8 cellular contexts compared by ENCODE assay signal in the genomic region with DNA sequence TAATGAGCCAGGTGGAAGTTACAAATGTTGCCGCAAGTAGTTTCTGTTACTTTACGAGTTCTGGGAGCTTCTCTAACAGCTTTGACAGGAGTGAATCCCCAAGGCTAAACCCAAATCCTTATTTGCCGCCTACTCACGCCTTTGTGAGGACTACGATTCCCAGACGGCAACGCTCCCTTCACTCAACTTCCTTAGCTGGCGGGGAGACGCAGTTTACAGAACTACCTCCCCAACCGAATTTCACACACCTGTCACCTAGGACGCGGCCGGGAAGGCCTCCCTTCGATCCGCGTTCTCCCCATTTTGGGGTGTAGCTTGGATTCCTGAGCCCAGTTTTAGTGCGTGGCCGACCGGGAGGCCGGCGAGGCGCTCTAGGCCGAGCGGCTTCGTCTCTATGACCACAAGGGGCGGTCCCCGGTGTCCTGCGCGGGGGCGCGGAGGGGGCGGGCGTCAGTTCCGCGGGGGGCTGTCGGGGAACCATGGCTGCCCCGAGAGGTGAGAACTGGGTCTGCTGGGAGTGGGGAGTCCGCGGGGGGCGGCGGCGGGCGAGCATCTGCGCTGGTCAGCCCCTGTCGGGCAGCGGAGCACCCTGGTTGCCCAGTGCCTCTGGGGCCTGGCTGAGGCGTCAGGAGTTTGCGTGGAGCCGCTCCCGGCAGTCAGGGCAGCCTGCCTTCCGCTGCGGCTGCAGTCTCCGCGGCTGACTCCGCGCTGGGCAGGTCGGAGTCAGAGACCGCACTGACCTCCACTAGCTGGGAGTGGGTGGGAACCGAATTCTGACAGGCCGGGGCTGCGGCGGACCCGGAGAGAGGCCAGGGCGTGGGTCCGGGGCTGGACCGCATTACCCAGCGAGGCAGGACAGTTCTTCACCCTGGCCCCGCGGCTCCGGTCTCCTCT. TPM values are rescaled to one million over a fixed set of nuclear protein-coding genes. Genes with fewer than 3 reads are reported as not detected.
DNase-seq lines count a peak whose midpoint lies in the region; ATAC-seq, FAIRE-seq and TF ChIP-seq lines count a peak whose summit lies in the region.

A gene with protein sequence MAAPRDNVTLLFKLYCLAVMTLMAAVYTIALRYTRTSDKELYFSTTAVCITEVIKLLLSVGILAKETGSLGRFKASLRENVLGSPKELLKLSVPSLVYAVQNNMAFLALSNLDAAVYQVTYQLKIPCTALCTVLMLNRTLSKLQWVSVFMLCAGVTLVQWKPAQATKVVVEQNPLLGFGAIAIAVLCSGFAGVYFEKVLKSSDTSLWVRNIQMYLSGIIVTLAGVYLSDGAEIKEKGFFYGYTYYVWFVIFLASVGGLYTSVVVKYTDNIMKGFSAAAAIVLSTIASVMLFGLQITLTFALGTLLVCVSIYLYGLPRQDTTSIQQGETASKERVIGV (plus strand): TSS at position 450 of the 894 bp plus-strand sequence. CDS start 30 bp downstream, at position 480.

- intact Hi-C loops in heart left ventricle (cut with DNase I) = loop anchor here in 8 of 10 donors (1.0 to 10.0 kb wide), 15 partner anchors 60 to 318 kb away; partner anchors contain the start of genes AKIRIN2 (in 3 of the 8), SMIM8 (in 3 of the 8), CFAP206 (in 2 of the 8) and ORC3 (in 2 of the 8)

- H3K27me3 ChIP-seq in adipocyte (replicated peaks; ENCODE audit: control insufficient read depth, insufficient read depth, low read length) (no peaks in the 10 kb centered on the region), heart left ventricle (no peaks in the 10 kb centered on the region), trophoblast cell (ENCODE audit: insufficient read depth, low read length) (no peaks in the 10 kb centered on the region), tibial nerve (no peaks in the 10 kb centered on the region)

- peak within 1 kb of the TSS; percentile 65 for H3K14ac ChIP-seq in trophoblast cell (ENCODE audit: low read length)

- FAIRE-seq in GM12891 (lab: Jason Lieb, UNC) = peak; percentile 93

- peak; percentile 84 for DNase-seq in GM12891 (ENCODE audit: insufficient read length, low spot score)
- peak; percentile 86 to 94 (median 93) for DNase-seq in NCI-H1417 (lab: John Stamatoyannopoulos, UW)
- DNase-seq in SW480 (ENCODE audit: low spot score) = peak; percentile 76
- peak; percentile 90 for DNase-seq in adipocyte (ENCODE audit: low read depth)
- DNase-seq in heart left ventricle = peak; percentile 87 to 95 (median 90)
- DNase-seq in trophoblast cell = peak; percentile 60 to 79
- peak; percentile 68 to 76 for DNase-seq in tibial nerve (ENCODE audit: low spot score in 2 of 2)

- no peaks in the 10 kb centered on the region for H3K9me3 ChIP-seq in adipocyte (ENCODE audit: control insufficient read depth, low read length)
- H3K9me3 ChIP-seq in heart left ventricle = no peaks in the 10 kb centered on the region
- H3K9me3 ChIP-seq in trophoblast cell (ENCODE audit: insufficient read depth, low read depth, low read length) = no peaks in the 10 kb centered on the region
- H3K9me3 ChIP-seq in tibial nerve = no peaks in the 10 kb centered on the region

- H2BK5ac ChIP-seq in trophoblast cell (ENCODE audit: low read depth, low read length, poor library complexity) = peak within 1 kb of the TSS; percentile 77

- ATAC-seq in HG02763 (IDR thresholded peaks at IDR 0.05; ENCODE audit: unreplicated experiment) (peak; percentile 96), heart left ventricle (peak; percentile 98 to 100 (median 98))

- H4K12ac ChIP-seq in trophoblast cell (ENCODE audit: low read depth, low read length) = peak within 1 kb of the TSS; percentile 76

- H2AK5ac ChIP-seq in trophoblast cell (ENCODE audit: low read length) = no peak within 1 kb of the TSS

- peak within 1 kb of the TSS; percentile 67 for H4K8ac ChIP-seq in trophoblast cell (ENCODE audit: low read depth, low read length)

- no peak within 1 kb of the TSS for H2BK12ac ChIP-seq in trophoblast cell (ENCODE audit: low read length)

- peak; percentile 57 to 89 for TF ChIP-seq EP300 in tibial nerve (IDR thresholded peaks at IDR 0.05)

- H3K4me3 ChIP-seq in adipocyte (ENCODE audit: low read length) (peak within 1 kb of the TSS; percentile 98), heart left ventricle (peak within 1 kb of the TSS; percentile 69 to 98 (median 86)), trophoblast cell (ENCODE audit: low read depth, low read length) (peak within 1 kb of the TSS; percentile 97), tibial nerve (peak within 1 kb of the TSS; percentile 67 to 98 (median 82))

- H3K36me3 ChIP-seq in adipocyte (ENCODE audit: control insufficient read depth, insufficient read depth, low read length, severe bottlenecking) = peaks cover 1% of the 10 kb centered on the region
- H3K36me3 ChIP-seq in heart left ventricle = peaks cover 0 to 6% (median 3%) of the 10 kb centered on the region in 9 donors
- peaks cover 0 to 2% of the 10 kb centered on the region in 2 experiments for H3K36me3 ChIP-seq in trophoblast cell (ENCODE audit: control insufficient read depth in 1 of 2, insufficient read depth in 2 of 2, low read length in 2 of 2)
- peaks cover 0 to 6% (median 0%) of the 10 kb centered on the region in 3 donors for H3K36me3 ChIP-seq in tibial nerve

- WGBS in heart left ventricle, 4 donors = 0 to 2% (median 1%) methylated on average over 27 to 70 of the region's 70 CpGs
- no CpG with 5 or more reads among the region's 70 CpGs for WGBS in trophoblast cell (ENCODE audit: extremely low coverage, insufficient coverage, insufficient read length)
- 1% methylated on average over 18 to 31 of the region's 70 CpGs for WGBS in tibial nerve, 2 donors

- H4K91ac ChIP-seq in trophoblast cell (ENCODE audit: low read depth, low read length) = peak within 1 kb of the TSS; percentile 75

- peaks cover 7% of the 10 kb centered on the region for H3K79me1 ChIP-seq in trophoblast cell (ENCODE audit: low read length)

- H3K9ac ChIP-seq in adipocyte (ENCODE audit: low read length) = peak within 1 kb of the TSS; percentile 99
- H3K9ac ChIP-seq in trophoblast cell (ENCODE audit: low read length) = peak within 1 kb of the TSS; percentile 97

- peak within 1 kb of the TSS; percentile 78 to 96 (median 94) for H3K27ac ChIP-seq in heart left ventricle
- peak within 1 kb of the TSS; percentile 30 for H3K27ac ChIP-seq in trophoblast cell (ENCODE audit: low read depth, low read length)
- peak within 1 kb of the TSS; percentile 80 to 97 (median 92) for H3K27ac ChIP-seq in tibial nerve

- TF ChIP-seq CTCF in heart left ventricle (IDR thresholded peaks at IDR 0.05) (peak in 11 of 12 donors; percentile 13 to 45 (median 28)), tibial nerve (IDR thresholded peaks at IDR 0.05) (peak; percentile 9 to 62 (median 42))

- peak; percentile 80 for TF ChIP-seq POLR2A in GM12891 (IDR thresholded peaks at IDR 0.05; ENCODE audit: low read depth, low read length)
- TF ChIP-seq POLR2A in heart left ventricle (IDR thresholded peaks at IDR 0.05) = peak in 1 of 2 donors; percentile 68
- TF ChIP-seq POLR2A in tibial nerve (IDR thresholded peaks at IDR 0.05) = peak; percentile 8 to 43

- H3K4me1 ChIP-seq in adipocyte (ENCODE audit: control insufficient read depth, insufficient read depth, low read length) (peaks cover 7% of the 10 kb centered on the region), heart left ventricle (peaks cover 0 to 20% (median 7%) of the 10 kb centered on the region in 12 donors), trophoblast cell (ENCODE audit: control insufficient read depth in 1 of 2, insufficient read depth in 2 of 2, low read length in 2 of 2) (peaks cover 3 to 4% of the 10 kb centered on the region in 2 experiments), tibial nerve (peaks cover 0 to 18% (median 4%) of the 10 kb centered on the region in 4 donors)

- H3K79me2 ChIP-seq in trophoblast cell (ENCODE audit: control insufficient read depth, insufficient read depth, low read length, poor library complexity) = peaks cover 6% of the 10 kb centered on the region

- peak within 1 kb of the TSS; percentile 59 for H2AFZ ChIP-seq in trophoblast cell (ENCODE audit: insufficient read depth, low read length, poor library complexity)

- H3K23ac ChIP-seq in trophoblast cell (ENCODE audit: low read length) = no peak within 1 kb of the TSS

- H3K18ac ChIP-seq in trophoblast cell (ENCODE audit: low read length) = peak within 1 kb of the TSS; percentile 75

- peak within 1 kb of the TSS; percentile 20 for H3K4ac ChIP-seq in trophoblast cell (ENCODE audit: low read depth, low read length)

- H3K4me2 ChIP-seq in trophoblast cell (ENCODE audit: low read length) = peak within 1 kb of the TSS; percentile 95

- peak within 1 kb of the TSS; percentile 79 for H2BK120ac ChIP-seq in trophoblast cell (ENCODE audit: insufficient read depth, low read length, poor library complexity)

TF ChIP-seq in GM12891, 5 proteins besides CTCF, POLR2A, EP300 and RAD21:
- TF ChIP-seq POU2F2 (IDR thresholded peaks at IDR 0.05; ENCODE audit: low read depth, low read length) (0 out of 2 replicates have a peak, but pooled peaks have one; percentile 47), POLR2AphosphoS5 (IDR thresholded peaks at IDR 0.05; ENCODE audit: low read depth, low read length) (peak; percentile 79), PAX5 (IDR thresholded peaks at IDR 0.05; ENCODE audit: insufficient read depth, low read length, severe bottlenecking) (no peak), SPI1 (IDR thresholded peaks at IDR 0.05; ENCODE audit: low read depth, low read length) (no peak; the same call in 1 of the 2 replicates), TAF1 (IDR thresholded peaks at IDR 0.05; ENCODE audit: low read depth, low read length) (peak; percentile 73)

RNA-seq across cellular contexts. Expression of the gene that starts here (rescaled TPM):
- polyA plus RNA-seq in GM12891 (2012; ENCODE audit: low read depth, missing spikeins) = 7.2 TPM
- total RNA-seq in heart left ventricle (10 to 100 TPM in 3 of 9 donors, 1 to 10 TPM in 6; 6.3 to 12.2 (median 9.3) TPM), tibial nerve (10 to 100 TPM; 23.7 to 35.8 (median 26.3) TPM)
- polyA plus RNA-seq in heart left ventricle = 10 to 100 TPM; 12.1 to 13.9 TPM
- polyA plus RNA-seq in trophoblast cell (2013) = 11.7 and 12.6 TPM in 2 replicates

Comparison
In these comparisons a context has a peak if more than half of its experiments do, and no peak if none do; other contexts are left out.
1. Peak in every context shown above with its lines: DNase-seq, ATAC-seq, H3K4me3 ChIP-seq and H3K27ac ChIP-seq.
2. H3K27ac ChIP-seq: peak in every context shown above with its lines; median percentile 94 in heart left ventricle; 92 in tibial nerve; 30 in trophoblast cell.